Comparison of ENCODE assay signal across 20 cellular contexts in genomic region chr13:67635754-67636153, GRCh38.
"Had no signal": no experiment of that assay in that cellular context is flagged by ENCODE, and none has a peak within 500 bp of the region (broad histone marks: within the 10 kb centered on the region; RNA-seq: fewer than 3 reads in every experiment).

No MANE protein-coding gene starts in this region.

- H3K4me1 ChIP-seq: adrenal gland, esophagus squamous epithelium, lower lobe of right lung, parathyroid adenoma, tibial artery had no signal

- H3K27ac Mint-ChIP-seq: activated naive CD4-positive, alpha-beta T cell treated with anti-CD3 and anti-CD28 coated beads, Interleukin-2, amount 50 U/mL, for 72 hours; nephron progenitor cell; stimulated activated naive CD8-positive, alpha-beta T cell treated with anti-CD3 and anti-CD28 coated beads, Interleukin-15, amount 100 ng/mL, for 72 hours; T-helper 2 cell treated with Interferon-gamma antibody and Interleukin-4, amounts not matched to agents 5 μg/mL and 100 μg/mL, for 36 hours had no signal

- DNase-seq: activated CD4-positive, alpha-beta T cell treated with anti-CD3 and anti-CD28 coated beads for 1 hour; activated CD4-positive, alpha-beta T cell treated with anti-CD3 and anti-CD28 coated beads, Interleukin-2, amount 50 U/mL, for 1 hour; activated gamma-delta T cell treated with Interleukin-2 at 50 U/mL for 16 hours; activated T-cell treated with anti-CD3 and anti-CD28 coated beads, Interleukin-2, amount 50 U/mL, for 1 hour; adrenal gland; esophagus squamous epithelium; foreskin melanocyte; lower lobe of right lung; mesendoderm; mucosa of descending colon; nephron progenitor cell; right cardiac atrium; stimulated activated CD4-positive, alpha-beta T cell treated with anti-CD3 and anti-CD28 coated beads, Interleukin-12 subunit alpha, Interleukin-12 subunit beta, amount 100 ng/mL, for 4 hours; stimulated activated naive CD8-positive, alpha-beta T cell treated with anti-CD3 and anti-CD28 coated beads, Interleukin-15, amount 100 ng/mL, for 72 hours; tibial artery had no signal

- H3K4me1 Mint-ChIP-seq: nephron progenitor cell; stimulated activated naive CD8-positive, alpha-beta T cell treated with anti-CD3 and anti-CD28 coated beads, Interleukin-15, amount 100 ng/mL, for 72 hours had no signal

- ATAC-seq: activated naive CD4-positive, alpha-beta T cell treated with anti-CD3 and anti-CD28 coated beads, Interleukin-2, amount 50 U/mL, for 72 hours; left lobe of liver; lower lobe of right lung; mucosa of descending colon; right cardiac atrium; stimulated activated naive CD8-positive, alpha-beta T cell treated with anti-CD3 and anti-CD28 coated beads, Interleukin-15, amount 100 ng/mL, for 72 hours had no signal

- H3K27me3 ChIP-seq: adrenal gland, esophagus squamous epithelium, tibial artery had no signal

- H2AFZ ChIP-seq: parathyroid adenoma had no signal

- H3K9me3 Mint-ChIP-seq: nephron progenitor cell had no signal

- H3K36me3 ChIP-seq: adrenal gland, esophagus squamous epithelium, lower lobe of right lung, tibial artery had no signal

- H3K4me3 Mint-ChIP-seq: nephron progenitor cell; stimulated activated naive CD8-positive, alpha-beta T cell treated with anti-CD3 and anti-CD28 coated beads, Interleukin-15, amount 100 ng/mL, for 72 hours; T-helper 2 cell treated with Interferon-gamma antibody and Interleukin-4, amounts not matched to agents 5 μg/mL and 100 μg/mL, for 36 hours had no signal

- H3K4me3 ChIP-seq: adrenal gland, coronary artery, esophagus squamous epithelium, lower lobe of right lung, mucosa of descending colon, tibial artery had no signal

- H3K27ac ChIP-seq: adrenal gland, coronary artery, esophagus squamous epithelium, lower lobe of right lung, parathyroid adenoma, tibial artery had no signal

- H3K79me2 ChIP-seq: parathyroid adenoma had no signal
